ENCODE assay signal across 15 cellular contexts in genomic region chr20:37898301-37899104, GRCh38. TPM values are rescaled to one million over a fixed set of nuclear protein-coding genes. Genes with fewer than 3 reads are reported as not detected.
DNase-seq lines count a peak whose midpoint lies in the region; ATAC-seq lines count a peak whose summit lies in the region.
"Had no signal": no experiment of that assay in that cellular context is flagged by ENCODE, and none has a peak within 500 bp of the region (broad histone marks: within the 10 kb centered on the region; RNA-seq: fewer than 3 reads in every experiment).

No MANE protein-coding gene starts in this region.

- peaks cover 9% of the 10 kb centered on the region for H3K4me1 Mint-ChIP-seq in activated naive CD8-positive, alpha-beta T cell treated with anti-CD3 and anti-CD28 coated beads, Interleukin-2, amount 50 U/mL, for 24 hours
- peaks cover 4% of the 10 kb centered on the region for H3K4me1 Mint-ChIP-seq in activated naive CD8-positive, alpha-beta T cell treated with anti-CD3 and anti-CD28 coated beads for 36 hours
- H3K4me1 Mint-ChIP-seq in stimulated activated naive CD8-positive, alpha-beta T cell treated with anti-CD3 and anti-CD28 coated beads, Interleukin-15, amount 100 ng/mL, for 72 hours: peaks cover 8% of the 10 kb centered on the region

- ATAC-seq in activated naive CD8-positive, alpha-beta T cell treated with anti-CD3 and anti-CD28 coated beads, Interleukin-2, amount 50 U/mL, for 24 hours: peak; percentile 89
- peak; percentile 87 for ATAC-seq in stimulated activated naive CD8-positive, alpha-beta T cell treated with anti-CD3 and anti-CD28 coated beads, Interleukin-15, amount 100 ng/mL, for 72 hours
- ATAC-seq: left lung, T-cell had no signal

- no peaks in the 10 kb centered on the region for H3K36me3 ChIP-seq in SK-N-MC (ENCODE audit: insufficient read depth, low read length)
- H3K36me3 ChIP-seq: left lung had no signal

- no peak overlapping the region for H3K4me3 Mint-ChIP-seq in activated naive CD8-positive, alpha-beta T cell treated with anti-CD3 and anti-CD28 coated beads, Interleukin-2, amount 50 U/mL, for 24 hours
- no peak overlapping the region for H3K4me3 Mint-ChIP-seq in activated naive CD8-positive, alpha-beta T cell treated with anti-CD3 and anti-CD28 coated beads for 36 hours
- no peak overlapping the region for H3K4me3 Mint-ChIP-seq in stimulated activated naive CD8-positive, alpha-beta T cell treated with anti-CD3 and anti-CD28 coated beads, Interleukin-15, amount 100 ng/mL, for 72 hours
- H3K4me3 Mint-ChIP-seq: T-cell had no signal

- H3K36me3 Mint-ChIP-seq in activated naive CD8-positive, alpha-beta T cell treated with anti-CD3 and anti-CD28 coated beads, Interleukin-2, amount 50 U/mL, for 24 hours (ENCODE audit: low read depth): peaks cover 3% of the 10 kb centered on the region
- H3K36me3 Mint-ChIP-seq in activated naive CD8-positive, alpha-beta T cell treated with anti-CD3 and anti-CD28 coated beads for 36 hours: no peaks in the 10 kb centered on the region
- H3K36me3 Mint-ChIP-seq: T-cell had no signal

- no peak overlapping the region for H3K27ac Mint-ChIP-seq in activated naive CD8-positive, alpha-beta T cell treated with anti-CD3 and anti-CD28 coated beads, Interleukin-2, amount 50 U/mL, for 24 hours
- H3K27ac Mint-ChIP-seq in activated naive CD8-positive, alpha-beta T cell treated with anti-CD3 and anti-CD28 coated beads for 36 hours: no peak overlapping the region
- peak overlapping the region in 1 of 2 donors; percentile 30 for H3K27ac Mint-ChIP-seq in stimulated activated naive CD8-positive, alpha-beta T cell treated with anti-CD3 and anti-CD28 coated beads, Interleukin-15, amount 100 ng/mL, for 72 hours
- H3K27ac Mint-ChIP-seq: T-cell had no signal

- H3K27me3 Mint-ChIP-seq in activated naive CD8-positive, alpha-beta T cell treated with anti-CD3 and anti-CD28 coated beads, Interleukin-2, amount 50 U/mL, for 24 hours: peaks cover 31% of the 10 kb centered on the region
- peaks cover 42% of the 10 kb centered on the region for H3K27me3 Mint-ChIP-seq in activated naive CD8-positive, alpha-beta T cell treated with anti-CD3 and anti-CD28 coated beads for 36 hours
- peaks cover 47% of the 10 kb centered on the region for H3K27me3 Mint-ChIP-seq in stimulated activated naive CD8-positive, alpha-beta T cell treated with anti-CD3 and anti-CD28 coated beads, Interleukin-15, amount 100 ng/mL, for 72 hours

- no peaks in the 10 kb centered on the region for H3K9me3 ChIP-seq in SK-N-MC (ENCODE audit: low read depth, low read length)
- H3K9me3 ChIP-seq: left lung had no signal

- H3K9ac ChIP-seq in SK-N-MC (ENCODE audit: insufficient read length): no peak overlapping the region

- peak overlapping the region; percentile 26; the same call in 1 of the 2 replicates for H3K27ac ChIP-seq in SK-N-MC
- H3K27ac ChIP-seq: left lung had no signal

- no peaks in the 10 kb centered on the region for H3K9me3 Mint-ChIP-seq in activated naive CD8-positive, alpha-beta T cell treated with anti-CD3 and anti-CD28 coated beads, Interleukin-2, amount 50 U/mL, for 24 hours
- no peaks in the 10 kb centered on the region for H3K9me3 Mint-ChIP-seq in activated naive CD8-positive, alpha-beta T cell treated with anti-CD3 and anti-CD28 coated beads for 36 hours
- H3K9me3 Mint-ChIP-seq in stimulated activated naive CD8-positive, alpha-beta T cell treated with anti-CD3 and anti-CD28 coated beads, Interleukin-15, amount 100 ng/mL, for 72 hours: no peaks in the 10 kb centered on the region

- DNase-seq in activated naive CD8-positive, alpha-beta T cell treated with anti-CD3 and anti-CD28 coated beads, Interleukin-2, amount 50 U/mL, for 24 hours: no peak
- no peak for DNase-seq in activated naive CD8-positive, alpha-beta T cell treated with anti-CD3 and anti-CD28 coated beads for 36 hours
- DNase-seq in SK-N-MC (ENCODE audit: low read depth, low spot score): no peak
- peak; percentile 79 for DNase-seq in foreskin melanocyte
- no peak for DNase-seq in stimulated activated naive CD8-positive, alpha-beta T cell treated with anti-CD3 and anti-CD28 coated beads, Interleukin-15, amount 100 ng/mL, for 72 hours
- no peak for DNase-seq in NCI-H2029 treated with DMSO at 0.1 percent for 48 hours (lab: John Stamatoyannopoulos, UW)
- DNase-seq in Kasumi-1 (lab: John Stamatoyannopoulos, UW): no peak
- DNase-seq in NCI-H1417 (lab: John Stamatoyannopoulos, UW): no peak
- DNase-seq: activated effector memory CD4-positive, alpha-beta T cell treated with Interleukin-2 at 50 U/mL for 16 hours; H7; left lung; NCI-H187; NCI-H345; NK-92 treated with Interleukin-12 subunit alpha and Interleukin-12 subunit beta, amount 100 ng/mL, for 24 hours; T-cell had no signal

- peak overlapping the region; percentile 55 for H3K4me3 ChIP-seq in SK-N-MC
- H3K4me3 ChIP-seq: left lung had no signal

RNA-seq across cellular contexts. Expression of gene VSTM2L, which starts 4.4 kb away (rescaled TPM):
- not detected for total RNA-seq in activated naive CD8-positive, alpha-beta T cell treated with anti-CD3 and anti-CD28 coated beads for 36 hours
- total RNA-seq: T-cell had no signal
